In genomic region chr12:104466694-104467345, GRCh38 we compare ENCODE assay signal across 1 cellular context.
TF ChIP-seq lines count a peak whose summit lies in the region.

No MANE protein-coding gene starts in this region.

TF ChIP-seq in HepG2, 621 proteins besides CTCF, POLR2A, EP300 and RAD21:
- TF ChIP-seq ZNF747 (CRISPR knock-in tag; IDR thresholded peaks at IDR 0.05; ENCODE audit: borderline replicate concordance) (no peak), ZNF775 (CRISPR knock-in tag; IDR thresholded peaks at IDR 0.05; ENCODE audit: borderline replicate concordance) (no peak), ARNT (IDR thresholded peaks at IDR 0.05) (no peak), MXD3 (CRISPR knock-in tag; IDR thresholded peaks at IDR 0.05) (no peak), MAFG (CRISPR knock-in tag; IDR thresholded peaks at IDR 0.05) (no peak), ZNF160 (CRISPR knock-in tag; IDR thresholded peaks at IDR 0.05) (no peak), TOE1 (CRISPR knock-in tag; IDR thresholded peaks at IDR 0.05) (no peak), PLSCR1 (CRISPR knock-in tag; IDR thresholded peaks at IDR 0.05; ENCODE audit: borderline replicate concordance) (no peak), JDP2 (CRISPR knock-in tag; IDR thresholded peaks at IDR 0.05; ENCODE audit: borderline replicate concordance) (no peak), SOX5 (CRISPR knock-in tag; IDR thresholded peaks at IDR 0.05; ENCODE audit: borderline replicate concordance) (no peak), MAFF (IDR thresholded peaks at IDR 0.05; ENCODE audit: low read depth, low read length) (no peak), ZNF44 (CRISPR knock-in tag; IDR thresholded peaks at IDR 0.05) (no peak)
- TF ChIP-seq, protein P1, sequence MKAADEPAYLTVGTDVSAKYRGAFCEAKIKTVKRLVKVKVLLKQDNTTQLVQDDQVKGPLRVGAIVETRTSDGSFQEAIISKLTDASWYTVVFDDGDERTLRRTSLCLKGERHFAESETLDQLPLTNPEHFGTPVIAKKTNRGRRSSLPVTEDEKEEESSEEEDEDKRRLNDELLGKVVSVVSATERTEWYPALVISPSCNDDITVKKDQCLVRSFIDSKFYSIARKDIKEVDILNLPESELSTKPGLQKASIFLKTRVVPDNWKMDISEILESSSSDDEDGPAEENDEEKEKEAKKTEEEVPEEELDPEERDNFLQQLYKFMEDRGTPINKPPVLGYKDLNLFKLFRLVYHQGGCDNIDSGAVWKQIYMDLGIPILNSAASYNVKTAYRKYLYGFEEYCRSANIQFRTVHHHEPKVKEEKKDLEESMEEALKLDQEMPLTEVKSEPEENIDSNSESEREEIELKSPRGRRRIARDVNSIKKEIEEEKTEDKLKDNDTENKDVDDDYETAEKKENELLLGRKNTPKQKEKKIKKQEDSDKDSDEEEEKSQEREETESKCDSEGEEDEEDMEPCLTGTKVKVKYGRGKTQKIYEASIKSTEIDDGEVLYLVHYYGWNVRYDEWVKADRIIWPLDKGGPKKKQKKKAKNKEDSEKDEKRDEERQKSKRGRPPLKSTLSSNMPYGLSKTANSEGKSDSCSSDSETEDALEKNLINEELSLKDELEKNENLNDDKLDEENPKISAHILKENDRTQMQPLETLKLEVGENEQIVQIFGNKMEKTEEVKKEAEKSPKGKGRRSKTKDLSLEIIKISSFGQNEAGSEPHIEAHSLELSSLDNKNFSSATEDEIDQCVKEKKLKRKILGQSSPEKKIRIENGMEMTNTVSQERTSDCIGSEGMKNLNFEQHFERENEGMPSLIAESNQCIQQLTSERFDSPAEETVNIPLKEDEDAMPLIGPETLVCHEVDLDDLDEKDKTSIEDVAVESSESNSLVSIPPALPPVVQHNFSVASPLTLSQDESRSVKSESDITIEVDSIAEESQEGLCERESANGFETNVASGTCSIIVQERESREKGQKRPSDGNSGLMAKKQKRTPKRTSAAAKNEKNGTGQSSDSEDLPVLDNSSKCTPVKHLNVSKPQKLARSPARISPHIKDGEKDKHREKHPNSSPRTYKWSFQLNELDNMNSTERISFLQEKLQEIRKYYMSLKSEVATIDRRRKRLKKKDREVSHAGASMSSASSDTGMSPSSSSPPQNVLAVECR (CRISPR knock-in tag; IDR thresholded peaks at IDR 0.05; ENCODE audit: borderline replicate concordance): no peak
